Comparison of ENCODE assay signal across 7 cellular contexts in the genomic region with DNA sequence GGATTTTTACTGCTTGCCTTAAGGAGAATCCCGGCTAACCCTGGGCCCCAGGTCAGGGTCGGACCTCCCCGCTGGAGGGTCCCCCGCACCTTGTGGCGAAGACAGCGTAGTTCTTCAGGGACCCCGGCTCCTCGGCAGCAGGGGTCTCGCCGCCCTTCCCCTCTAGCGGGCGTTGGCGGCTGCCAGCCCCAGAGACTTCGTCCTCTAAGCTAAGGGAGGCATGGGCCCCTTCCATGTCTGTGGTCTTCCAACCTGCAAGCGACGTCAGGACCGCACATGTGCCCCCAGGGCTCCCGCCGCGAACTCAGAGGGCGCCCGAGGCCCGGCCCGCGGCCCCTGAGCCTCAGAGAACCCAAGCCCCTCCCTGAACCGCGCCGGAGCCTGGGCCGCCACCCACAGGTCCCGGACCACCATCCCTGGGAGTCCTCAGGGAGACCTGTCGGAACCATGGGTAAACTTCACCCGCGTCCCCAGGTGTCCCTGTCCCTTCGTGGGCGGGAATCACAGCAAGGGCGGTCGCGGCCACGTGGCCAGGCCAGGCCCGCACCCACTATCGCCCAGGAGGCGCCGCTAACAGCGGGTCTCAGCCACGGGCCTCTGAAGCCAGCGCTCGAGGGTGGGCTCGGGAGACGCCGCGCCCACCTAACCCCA.
A peak's percentile ranks its signal among the peaks of the same experiment; 100 is the strongest.
DNase-seq lines count a peak whose midpoint lies in the region; ATAC-seq and TF ChIP-seq lines count a peak whose summit lies in the region.
"Had no signal": no experiment of that assay in that cellular context is flagged by ENCODE, and none has a peak within 500 bp of the region (broad histone marks: within the 10 kb centered on the region; RNA-seq: fewer than 3 reads in every experiment).

No MANE protein-coding gene starts in this region.

- no peaks in the 10 kb centered on the region for H3K27me3 Mint-ChIP-seq in stimulated activated naive CD8-positive, alpha-beta T cell treated with anti-CD3 and anti-CD28 coated beads, Interleukin-15, amount 100 ng/mL, for 72 hours

- peak overlapping the region; percentile 40 for H3K4me3 ChIP-seq in WI38 (ENCODE audit: low read depth, low read length)
- peak overlapping the region; percentile 53 for H3K4me3 ChIP-seq in fibroblast of pulmonary artery (replicated peaks; ENCODE audit: low read depth, low read length)

- peaks cover 65% of the 10 kb centered on the region for H3K4me1 Mint-ChIP-seq in stimulated activated naive CD8-positive, alpha-beta T cell treated with anti-CD3 and anti-CD28 coated beads, Interleukin-15, amount 100 ng/mL, for 72 hours

- ATAC-seq in stimulated activated naive CD8-positive, alpha-beta T cell treated with anti-CD3 and anti-CD28 coated beads, Interleukin-15, amount 100 ng/mL, for 72 hours = no peak

- H3K4me3 Mint-ChIP-seq in stimulated activated naive CD8-positive, alpha-beta T cell treated with anti-CD3 and anti-CD28 coated beads, Interleukin-15, amount 100 ng/mL, for 72 hours = peak overlapping the region; percentile 9 to 21

- DNase-seq in fibroblast of pulmonary artery (ENCODE audit: low read depth) (no peak), HEK293T (ENCODE audit: extremely low spot score) (no peak), T-helper 9 cell (no peak), HCEC 1CT (no peak)
- DNase-seq in stimulated activated naive CD8-positive, alpha-beta T cell treated with anti-CD3 and anti-CD28 coated beads, Interleukin-15, amount 100 ng/mL, for 72 hours = no peak
- DNase-seq: SHP77 treated with DMSO at 0.1 percent for 48 hours had no signal

- POLR2A ChIA-PET in HEK293T (lab: Yijun Ruan, JAX) = no interaction called here

- CTCF ChIA-PET in HEK293T (lab: Yijun Ruan, JAX) = no interaction called here

- TF ChIP-seq CTCF in WI38 (IDR thresholded peaks at IDR 0.05; ENCODE audit: low read depth, low read length) (no peak), fibroblast of pulmonary artery (IDR thresholded peaks at IDR 0.05; ENCODE audit: low read length, missing control alignments) (no peak)

- H3K9me3 Mint-ChIP-seq in stimulated activated naive CD8-positive, alpha-beta T cell treated with anti-CD3 and anti-CD28 coated beads, Interleukin-15, amount 100 ng/mL, for 72 hours = peaks cover 0 to under 1% of the 10 kb centered on the region in 2 donors

- H3K27ac Mint-ChIP-seq in stimulated activated naive CD8-positive, alpha-beta T cell treated with anti-CD3 and anti-CD28 coated beads, Interleukin-15, amount 100 ng/mL, for 72 hours = no peak overlapping the region

TF ChIP-seq in HEK293T, 16 proteins besides CTCF, POLR2A, EP300 and RAD21:
- TF ChIP-seq ZNF384 (IDR thresholded peaks at IDR 0.05) = no peak
- TF ChIP-seq SP1 (IDR thresholded peaks at IDR 0.05) = no peak
- no peak for TF ChIP-seq FOXA1 (IDR thresholded peaks at IDR 0.05)
- TF ChIP-seq HDGF (IDR thresholded peaks at IDR 0.05; ENCODE audit: borderline replicate concordance) = no peak
- TF ChIP-seq ARNT (IDR thresholded peaks at IDR 0.05) = no peak
- TF ChIP-seq BHLHE40 (IDR thresholded peaks at IDR 0.05; ENCODE audit: borderline replicate concordance) = no peak
- TF ChIP-seq SUZ12 (IDR thresholded peaks at IDR 0.05) = no peak
- TF ChIP-seq CTBP1 (IDR thresholded peaks at IDR 0.05; ENCODE audit: borderline replicate concordance) = no peak
- TF ChIP-seq FOXM1 (IDR thresholded peaks at IDR 0.05; ENCODE audit: borderline replicate concordance) = no peak
- TF ChIP-seq ELF4 (IDR thresholded peaks at IDR 0.05) = no peak
- no peak for TF ChIP-seq TARDBP (IDR thresholded peaks at IDR 0.05)
- no peak for TF ChIP-seq FOXK2 (IDR thresholded peaks at IDR 0.05)
- no peak for TF ChIP-seq NFRKB (IDR thresholded peaks at IDR 0.05)
